27 cellular contexts compared by ENCODE assay signal in the genomic region with DNA sequence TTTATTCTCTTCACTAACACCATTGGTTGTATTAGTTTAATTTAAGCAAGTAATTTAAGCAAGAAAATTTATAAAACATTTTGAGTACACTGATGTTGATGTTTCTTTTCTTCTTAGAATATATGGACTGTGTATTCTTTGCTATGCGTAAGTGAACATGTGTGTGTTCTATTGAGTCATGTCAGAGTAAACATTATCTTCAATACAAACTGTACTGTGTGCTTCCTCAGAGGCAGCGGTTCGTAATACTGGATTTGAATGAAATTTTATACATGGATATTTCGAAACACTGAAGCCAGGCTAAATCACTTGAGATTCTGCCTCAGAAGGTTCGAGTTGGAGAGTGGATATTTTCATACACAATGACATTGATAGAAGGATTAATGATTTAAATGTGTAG.
"Had no signal": no experiment of that assay in that cellular context is flagged by ENCODE, and none has a peak within 500 bp of the region (broad histone marks: within the 10 kb centered on the region; RNA-seq: fewer than 3 reads in every experiment).

No MANE protein-coding gene starts in this region.

- FAIRE-seq: endothelial cell of umbilical vein, islet of Langerhans had no signal

- H3K4me3 ChIP-seq: coronary artery, esophagus squamous epithelium, heart right ventricle, left lung, mucosa of descending colon, prostate gland, sigmoid colon, testis, tibial artery had no signal

- H3K27me3 ChIP-seq: esophagus squamous epithelium, heart right ventricle, left lung, sigmoid colon, testis, tibial artery had no signal

- DNase-seq: dermis blood vessel endothelial cell; effector memory CD4-positive, alpha-beta T cell; erythroblast; esophagus squamous epithelium; foreskin melanocyte; glutamatergic neuron; heart right ventricle; hippocampal formation; left cardiac atrium; left lung; mesenchymal stem cell; mucosa of descending colon; naive B cell; nephron progenitor cell; nucleus accumbens; right cardiac atrium; sigmoid colon; stimulated activated CD4-positive, alpha-beta T cell treated with anti-CD3 and anti-CD28 coated beads, Interleukin-4, amount 100 ng/mL, for 4 hours; stimulated activated naive CD8-positive, alpha-beta T cell treated with anti-CD3 and anti-CD28 coated beads, Interleukin-15, Interleukin-2, amounts not matched to agents 100 U/mL and 50 U/mL, for 24 hours; substantia nigra; testis; tibial artery had no signal

- H3K36me3 ChIP-seq: esophagus squamous epithelium, heart right ventricle, left lung, prostate gland, sigmoid colon, tibial artery had no signal

- ATAC-seq: heart right ventricle; left cardiac atrium; left lung; mucosa of descending colon; right cardiac atrium; stimulated activated memory B cell treated with anti-CD40 and anti-IgM and Interleukin-4, amounts not matched to agents 10 μg/mL and 1 μg/mL and 100 μg/mL, for 72 hours; stimulated activated naive CD8-positive, alpha-beta T cell treated with anti-CD3 and anti-CD28 coated beads, Interleukin-15, Interleukin-2, amounts not matched to agents 100 U/mL and 50 U/mL, for 24 hours had no signal
